Comparison of ENCODE assay signal across 7 cellular contexts in genomic region chr2:74181739-74182138, GRCh38. TPM values are rescaled to one million over a fixed set of nuclear protein-coding genes. Genes with fewer than 3 reads are reported as not detected.
A peak's percentile ranks its signal among the peaks of the same experiment; 100 is the strongest.
DNase-seq lines count a peak whose midpoint lies in the region; ATAC-seq lines count a peak whose summit lies in the region.

No MANE protein-coding gene starts in this region.

- DNase-seq in OCI-M1 (lab: John Stamatoyannopoulos, UW) (peak; percentile 94), hippocampal formation (lab: John Stamatoyannopoulos, UW) (peak; percentile 31 to 55), posterior vena cava (ENCODE audit: low spot score) (no peak), HCEC 1CT (no peak)

- intact Hi-C loops in posterior vena cava (cut with DNase I) = no loop called here

- ATAC-seq in GM18907 (IDR thresholded peaks at IDR 0.05; ENCODE audit: unreplicated experiment) (peak; percentile 35), HG03066 (IDR thresholded peaks at IDR 0.05; ENCODE audit: low read depth, unreplicated experiment) (peak; percentile 35), HG02623 (IDR thresholded peaks at IDR 0.05; ENCODE audit: unreplicated experiment) (no peak)

RNA-seq across cellular contexts. Expression of gene MOB1A, which starts 3.1 kb away (rescaled TPM):
- 100 to 1,000 TPM; 101 to 119 TPM for total RNA-seq in posterior vena cava

RNA-seq across cellular contexts. Expression of gene MTHFD2, which starts 16.7 kb away (rescaled TPM):
- 100 to 1,000 TPM in 1 of 2 donors, 10 to 100 TPM in 1; 83.7 to 101 TPM for total RNA-seq in posterior vena cava

RNA-seq across cellular contexts. Expression of gene BOLA3, which starts 34.0 kb away (rescaled TPM):
- total RNA-seq in posterior vena cava = 10 to 100 TPM; 20.9 to 29.5 TPM

Comparison
In these comparisons a context has a peak if more than half of its experiments do, and no peak if none do; other contexts are left out.
1. DNase-seq: peak in OCI-M1 (single experiment) and hippocampal formation (2 of 2); none in posterior vena cava (single experiment) and HCEC 1CT (single experiment).